ENCODE assay signal across 8 cellular contexts in genomic region chr3:43098761-43099160, GRCh38.
"Had no signal": no experiment of that assay in that cellular context is flagged by ENCODE, and none has a peak within 500 bp of the region (broad histone marks: within the 10 kb centered on the region; RNA-seq: fewer than 3 reads in every experiment).

No MANE protein-coding gene starts in this region.

- H2AFZ ChIP-seq: GM23248, GM23338 had no signal

- H3K27ac Mint-ChIP-seq: GM23338, H9, HFFc6 had no signal

- H3K4me1 ChIP-seq: HAP-1 had no signal

- H3K9me3 Mint-ChIP-seq: GM23338, H9, HFFc6 had no signal

- H3K4me3 ChIP-seq: GM23248, GM23338, HAP-1 had no signal

- H3K27ac ChIP-seq: GM23248 had no signal

- H3K36me3 ChIP-seq: HAP-1 had no signal

- DNase-seq: GM23248, GOT3, H7, H9, HCEC 1CT, HFFc6 had no signal

- H3K9me3 ChIP-seq: HAP-1 had no signal

- H3K4me2 ChIP-seq: GM23338 had no signal

- H3K4me3 Mint-ChIP-seq: GM23338, H9, HFFc6 had no signal

- H3K9ac ChIP-seq: GM23248 had no signal
